ENCODE assay signal across 2 cellular contexts in the genomic region with DNA sequence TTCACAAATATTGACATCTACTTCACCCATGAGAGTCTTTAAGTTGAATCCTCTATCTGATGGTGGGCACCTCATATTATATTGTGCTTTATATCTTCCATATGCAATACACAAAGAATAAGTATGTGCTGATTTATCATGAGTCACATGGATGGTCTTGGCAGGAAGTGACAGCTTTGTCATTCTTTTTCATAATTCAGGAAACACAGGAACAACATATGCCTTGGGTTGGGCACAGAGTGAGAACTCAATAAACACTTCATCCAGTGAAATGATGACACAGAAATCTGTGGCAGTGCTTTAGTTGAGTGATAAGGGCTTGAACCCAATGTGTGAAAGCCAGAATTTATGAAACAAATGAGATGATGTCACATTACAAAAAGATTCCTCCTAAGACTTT.
TF ChIP-seq lines count a peak whose summit lies in the region.

No MANE protein-coding gene starts in this region.

TF ChIP-seq in SK-N-SH, 30 proteins besides CTCF, POLR2A, EP300 and RAD21 (continued from another document):
- TF ChIP-seq YY1 (IDR thresholded peaks at IDR 0.05; ENCODE audit: low read depth) (no peak), JUND (IDR thresholded peaks at IDR 0.05) (peak; percentile 71), MAX (IDR thresholded peaks at IDR 0.05; ENCODE audit: low read depth) (peak; percentile 31; the same call in 1 of the 2 replicates), NFIC (IDR thresholded peaks at IDR 0.05; ENCODE audit: borderline replicate concordance) (peak; percentile 68), RCOR1 (IDR thresholded peaks at IDR 0.05; ENCODE audit: low read length) (no peak), SMC3 (IDR thresholded peaks at IDR 0.05; ENCODE audit: low read depth, low read length) (no peak), MEF2A (IDR thresholded peaks at IDR 0.05; ENCODE audit: borderline replicate concordance, low read depth) (no peak), USF2 (IDR thresholded peaks at IDR 0.05; ENCODE audit: borderline replicate concordance, low read depth, low read length) (no peak), MXI1 (IDR thresholded peaks at IDR 0.05; ENCODE audit: low read depth, low read length) (no peak), CHD2 (IDR thresholded peaks at IDR 0.05; ENCODE audit: low read length, partially characterized antibody) (no peak), FOXJ3 (CRISPR knock-in tag; IDR thresholded peaks at IDR 0.05) (no peak), TAF1 (IDR thresholded peaks at IDR 0.05; ENCODE audit: borderline replicate concordance, low read depth, low read length) (no peak), RFX5 (IDR thresholded peaks at IDR 0.05; ENCODE audit: low read length) (no peak), POLR2AphosphoS5 (IDR thresholded peaks at IDR 0.05; ENCODE audit: low read depth, low read length) (no peak), TCF12 (IDR thresholded peaks at IDR 0.05) (peak; percentile 80), GATA2 (CRISPR knock-in tag; IDR thresholded peaks at IDR 0.05) (no peak), EZH2phosphoT487 (IDR thresholded peaks at IDR 0.05; ENCODE audit: borderline replicate concordance, low read depth) (no peak), TEAD4 (IDR thresholded peaks at IDR 0.05; ENCODE audit: borderline replicate concordance, insufficient read depth) (0 out of 2 replicates have a peak, but pooled peaks have one; percentile 8), FOSL2 (IDR thresholded peaks at IDR 0.05; ENCODE audit: borderline replicate concordance, low read depth) (peak; percentile 64; the same call in 1 of the 2 replicates), PBX3 (IDR thresholded peaks at IDR 0.05) (peak; percentile 75)
- TF ChIP-seq, protein P1, sequence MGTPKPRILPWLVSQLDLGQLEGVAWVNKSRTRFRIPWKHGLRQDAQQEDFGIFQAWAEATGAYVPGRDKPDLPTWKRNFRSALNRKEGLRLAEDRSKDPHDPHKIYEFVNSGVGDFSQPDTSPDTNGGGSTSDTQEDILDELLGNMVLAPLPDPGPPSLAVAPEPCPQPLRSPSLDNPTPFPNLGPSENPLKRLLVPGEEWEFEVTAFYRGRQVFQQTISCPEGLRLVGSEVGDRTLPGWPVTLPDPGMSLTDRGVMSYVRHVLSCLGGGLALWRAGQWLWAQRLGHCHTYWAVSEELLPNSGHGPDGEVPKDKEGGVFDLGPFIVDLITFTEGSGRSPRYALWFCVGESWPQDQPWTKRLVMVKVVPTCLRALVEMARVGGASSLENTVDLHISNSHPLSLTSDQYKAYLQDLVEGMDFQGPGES (IDR thresholded peaks at IDR 0.05; ENCODE audit: low read depth, low read length), result no peak
- TF ChIP-seq, protein P2, sequence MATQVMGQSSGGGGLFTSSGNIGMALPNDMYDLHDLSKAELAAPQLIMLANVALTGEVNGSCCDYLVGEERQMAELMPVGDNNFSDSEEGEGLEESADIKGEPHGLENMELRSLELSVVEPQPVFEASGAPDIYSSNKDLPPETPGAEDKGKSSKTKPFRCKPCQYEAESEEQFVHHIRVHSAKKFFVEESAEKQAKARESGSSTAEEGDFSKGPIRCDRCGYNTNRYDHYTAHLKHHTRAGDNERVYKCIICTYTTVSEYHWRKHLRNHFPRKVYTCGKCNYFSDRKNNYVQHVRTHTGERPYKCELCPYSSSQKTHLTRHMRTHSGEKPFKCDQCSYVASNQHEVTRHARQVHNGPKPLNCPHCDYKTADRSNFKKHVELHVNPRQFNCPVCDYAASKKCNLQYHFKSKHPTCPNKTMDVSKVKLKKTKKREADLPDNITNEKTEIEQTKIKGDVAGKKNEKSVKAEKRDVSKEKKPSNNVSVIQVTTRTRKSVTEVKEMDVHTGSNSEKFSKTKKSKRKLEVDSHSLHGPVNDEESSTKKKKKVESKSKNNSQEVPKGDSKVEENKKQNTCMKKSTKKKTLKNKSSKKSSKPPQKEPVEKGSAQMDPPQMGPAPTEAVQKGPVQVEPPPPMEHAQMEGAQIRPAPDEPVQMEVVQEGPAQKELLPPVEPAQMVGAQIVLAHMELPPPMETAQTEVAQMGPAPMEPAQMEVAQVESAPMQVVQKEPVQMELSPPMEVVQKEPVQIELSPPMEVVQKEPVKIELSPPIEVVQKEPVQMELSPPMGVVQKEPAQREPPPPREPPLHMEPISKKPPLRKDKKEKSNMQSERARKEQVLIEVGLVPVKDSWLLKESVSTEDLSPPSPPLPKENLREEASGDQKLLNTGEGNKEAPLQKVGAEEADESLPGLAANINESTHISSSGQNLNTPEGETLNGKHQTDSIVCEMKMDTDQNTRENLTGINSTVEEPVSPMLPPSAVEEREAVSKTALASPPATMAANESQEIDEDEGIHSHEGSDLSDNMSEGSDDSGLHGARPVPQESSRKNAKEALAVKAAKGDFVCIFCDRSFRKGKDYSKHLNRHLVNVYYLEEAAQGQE (IDR thresholded peaks at IDR 0.05; ENCODE audit: low read depth, low read length), result no peak

TF ChIP-seq in SK-N-SH treated with all-trans-retinoic acid at 6 μM for 48 hours, 23 proteins besides CTCF, POLR2A, EP300 and RAD21 (continued from another document):
- TF ChIP-seq PATZ1 (CRISPR knock-in tag; IDR thresholded peaks at IDR 0.05; ENCODE audit: borderline replicate concordance) (no peak), GLIS3 (CRISPR knock-in tag; IDR thresholded peaks at IDR 0.05) (no peak), ESRRG (CRISPR knock-in tag; IDR thresholded peaks at IDR 0.05) (no peak), ARNTL (CRISPR knock-in tag; IDR thresholded peaks at IDR 0.05; ENCODE audit: borderline replicate concordance, low read depth) (no peak), ZC3H10 (CRISPR knock-in tag; IDR thresholded peaks at IDR 0.05) (no peak), TCF4 (CRISPR knock-in tag; IDR thresholded peaks at IDR 0.05; ENCODE audit: borderline replicate concordance) (no peak), TOX (CRISPR knock-in tag; IDR thresholded peaks at IDR 0.05; ENCODE audit: borderline replicate concordance) (no peak), ZFP30 (CRISPR knock-in tag; IDR thresholded peaks at IDR 0.05) (no peak), ZFP3 (CRISPR knock-in tag; IDR thresholded peaks at IDR 0.05) (no peak), SNAI2 (CRISPR knock-in tag; IDR thresholded peaks at IDR 0.05) (no peak), PPARA (CRISPR knock-in tag; IDR thresholded peaks at IDR 0.05; ENCODE audit: borderline replicate concordance) (no peak)
